In genomic region chr17:68512247-68512966, GRCh38 we compare ENCODE assay signal across 1 cellular context.
TF ChIP-seq lines count a peak whose summit lies in the region.

PRKAR1A (plus strand) TSS chr17:68512430; CDS start chr17:68515400, 2,970 bp downstream.

TF ChIP-seq in K562, 482 proteins besides CTCF, POLR2A, EP300 and RAD21 (continued from another document and continues in another):
- no peak for TF ChIP-seq BCLAF1 (IDR thresholded peaks at IDR 0.05; ENCODE audit: borderline replicate concordance in 1 of 2, control insufficient read depth in 1 of 2, low read depth in 2 of 2, low read length in 1 of 2)
- TF ChIP-seq SP1 (CRISPR knock-in tag; IDR thresholded peaks at IDR 0.05) = no peak; the same call in 1 of the 2 replicates
- no peak for TF ChIP-seq RNF2 (IDR thresholded peaks at IDR 0.05)
- TF ChIP-seq ZKSCAN3 (CRISPR knock-in tag; IDR thresholded peaks at IDR 0.05) = no peak
- TF ChIP-seq ZBTB12 (CRISPR knock-in tag; IDR thresholded peaks at IDR 0.05) = peak; percentile 57; the same call in 1 of the 2 replicates
- TF ChIP-seq, protein P1, sequence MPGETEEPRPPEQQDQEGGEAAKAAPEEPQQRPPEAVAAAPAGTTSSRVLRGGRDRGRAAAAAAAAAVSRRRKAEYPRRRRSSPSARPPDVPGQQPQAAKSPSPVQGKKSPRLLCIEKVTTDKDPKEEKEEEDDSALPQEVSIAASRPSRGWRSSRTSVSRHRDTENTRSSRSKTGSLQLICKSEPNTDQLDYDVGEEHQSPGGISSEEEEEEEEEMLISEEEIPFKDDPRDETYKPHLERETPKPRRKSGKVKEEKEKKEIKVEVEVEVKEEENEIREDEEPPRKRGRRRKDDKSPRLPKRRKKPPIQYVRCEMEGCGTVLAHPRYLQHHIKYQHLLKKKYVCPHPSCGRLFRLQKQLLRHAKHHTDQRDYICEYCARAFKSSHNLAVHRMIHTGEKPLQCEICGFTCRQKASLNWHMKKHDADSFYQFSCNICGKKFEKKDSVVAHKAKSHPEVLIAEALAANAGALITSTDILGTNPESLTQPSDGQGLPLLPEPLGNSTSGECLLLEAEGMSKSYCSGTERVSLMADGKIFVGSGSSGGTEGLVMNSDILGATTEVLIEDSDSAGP (CRISPR knock-in tag; IDR thresholded peaks at IDR 0.05) = peak; percentile 99
- TF ChIP-seq EWSR1 (IDR thresholded peaks at IDR 0.05; ENCODE audit: borderline replicate concordance, low read depth, partially characterized antibody) = no peak
- peak; percentile 37; the same call in 1 of the 2 replicates for TF ChIP-seq KDM2B (CRISPR knock-in tag; IDR thresholded peaks at IDR 0.05)
- no peak for TF ChIP-seq OTX1 (CRISPR knock-in tag; IDR thresholded peaks at IDR 0.05)
- TF ChIP-seq ZC3H4 (CRISPR knock-in tag; IDR thresholded peaks at IDR 0.05; ENCODE audit: borderline replicate concordance) = no peak
- no peak for TF ChIP-seq KAT8 (IDR thresholded peaks at IDR 0.05; ENCODE audit: low read depth)
- TF ChIP-seq ELF2 (CRISPR knock-in tag; IDR thresholded peaks at IDR 0.05) = no peak
- TF ChIP-seq TGIF2 (CRISPR knock-in tag; IDR thresholded peaks at IDR 0.05) = no peak
- peak; percentile 60 to 68; a peak in 1 of 4 replicates for TF ChIP-seq FOXK2 (conservative IDR thresholded peaks at IDR 0.05 in 1 of 2, IDR thresholded peaks at IDR 0.05 in 1 of 2; ENCODE audit: low read depth in 2 of 2)
- TF ChIP-seq ZNF232 (CRISPR knock-in tag; IDR thresholded peaks at IDR 0.05) = no peak
- TF ChIP-seq BACH1 (tag; IDR thresholded peaks at IDR 0.05) = no peak
- TF ChIP-seq TSHZ1 (CRISPR knock-in tag; IDR thresholded peaks at IDR 0.05) = no peak
- TF ChIP-seq SIX5 (IDR thresholded peaks at IDR 0.05; ENCODE audit: borderline replicate concordance in 1 of 2, insufficient read depth in 1 of 2, low read depth in 1 of 2, low read length in 2 of 2) = no peak
- TF ChIP-seq, protein P2, sequence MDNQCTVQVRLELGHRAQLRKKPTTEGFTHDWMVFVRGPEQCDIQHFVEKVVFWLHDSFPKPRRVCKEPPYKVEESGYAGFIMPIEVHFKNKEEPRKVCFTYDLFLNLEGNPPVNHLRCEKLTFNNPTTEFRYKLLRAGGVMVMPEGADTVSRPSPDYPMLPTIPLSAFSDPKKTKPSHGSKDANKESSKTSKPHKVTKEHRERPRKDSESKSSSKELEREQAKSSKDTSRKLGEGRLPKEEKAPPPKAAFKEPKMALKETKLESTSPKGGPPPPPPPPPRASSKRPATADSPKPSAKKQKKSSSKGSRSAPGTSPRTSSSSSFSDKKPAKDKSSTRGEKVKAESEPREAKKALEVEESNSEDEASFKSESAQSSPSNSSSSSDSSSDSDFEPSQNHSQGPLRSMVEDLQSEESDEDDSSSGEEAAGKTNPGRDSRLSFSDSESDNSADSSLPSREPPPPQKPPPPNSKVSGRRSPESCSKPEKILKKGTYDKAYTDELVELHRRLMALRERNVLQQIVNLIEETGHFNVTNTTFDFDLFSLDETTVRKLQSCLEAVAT (IDR thresholded peaks at IDR 0.05) = no peak
- TF ChIP-seq PTTG1 (tag; IDR thresholded peaks at IDR 0.05; ENCODE audit: low read depth) = no peak
- TF ChIP-seq HOXB6 (CRISPR knock-in tag; IDR thresholded peaks at IDR 0.05; ENCODE audit: borderline replicate concordance) = no peak
- TF ChIP-seq RBM15 (IDR thresholded peaks at IDR 0.05; ENCODE audit: insufficient read depth, low read length) = no peak
- no peak for TF ChIP-seq ZNF24 (IDR thresholded peaks at IDR 0.05)
- no peak for TF ChIP-seq CHD4 (IDR thresholded peaks at IDR 0.05; ENCODE audit: insufficient read depth, insufficient replicate concordance, low read depth, low read length, poor library complexity, severe bottlenecking)
- TF ChIP-seq MTA2 (IDR thresholded peaks at IDR 0.05; ENCODE audit: low read depth) = no peak
- TF ChIP-seq NFIC (IDR thresholded peaks at IDR 0.05) = no peak
- no peak for TF ChIP-seq HMG20B (CRISPR knock-in tag; IDR thresholded peaks at IDR 0.05)
- no peak for TF ChIP-seq SREBF2 (CRISPR knock-in tag; IDR thresholded peaks at IDR 0.05)
- TF ChIP-seq NUFIP1 (IDR thresholded peaks at IDR 0.05; ENCODE audit: partially characterized antibody) = no peak
- TF ChIP-seq ZNF740 (CRISPR knock-in tag; IDR thresholded peaks at IDR 0.05) = no peak
- TF ChIP-seq ZNF740 (tag; IDR thresholded peaks at IDR 0.05) = peak in 1 of 2 experiments; percentile 20; a peak in 1 of 4 replicates
- no peak for TF ChIP-seq CHD1 (IDR thresholded peaks at IDR 0.05; ENCODE audit: low read length)
- TF ChIP-seq ZNF277 (CRISPR knock-in tag; IDR thresholded peaks at IDR 0.05; ENCODE audit: borderline replicate concordance) = no peak
- no peak for TF ChIP-seq ETV6 (IDR thresholded peaks at IDR 0.05; ENCODE audit: borderline replicate concordance in 1 of 2, low read depth in 2 of 2, low read length in 1 of 2)
- TF ChIP-seq ETV6 (CRISPR knock-in tag; IDR thresholded peaks at IDR 0.05; ENCODE audit: borderline replicate concordance) = no peak
- TF ChIP-seq RB1 (IDR thresholded peaks at IDR 0.05; ENCODE audit: low read depth) = peak; percentile 68
- TF ChIP-seq TCF3 (CRISPR knock-in tag; IDR thresholded peaks at IDR 0.05) = peak; percentile 13; the same call in 1 of the 2 replicates
- TF ChIP-seq ZNF217 (CRISPR knock-in tag; IDR thresholded peaks at IDR 0.05) = no peak
- TF ChIP-seq L3MBTL2 (IDR thresholded peaks at IDR 0.05) = no peak
- no peak for TF ChIP-seq NR2C1 (IDR thresholded peaks at IDR 0.05)
- no peak for TF ChIP-seq NR2C1 (tag; IDR thresholded peaks at IDR 0.05)
- no peak for TF ChIP-seq LEF1 (IDR thresholded peaks at IDR 0.05)
- TF ChIP-seq FUS (optimal IDR thresholded peaks at IDR 0.05; ENCODE audit: low read depth, low read length) = no peak
- peak; percentile 98 for TF ChIP-seq RFX1 (IDR thresholded peaks at IDR 0.05)
- TF ChIP-seq MAFF (IDR thresholded peaks at IDR 0.05; ENCODE audit: low read length) = no peak
- TF ChIP-seq, protein P3, sequence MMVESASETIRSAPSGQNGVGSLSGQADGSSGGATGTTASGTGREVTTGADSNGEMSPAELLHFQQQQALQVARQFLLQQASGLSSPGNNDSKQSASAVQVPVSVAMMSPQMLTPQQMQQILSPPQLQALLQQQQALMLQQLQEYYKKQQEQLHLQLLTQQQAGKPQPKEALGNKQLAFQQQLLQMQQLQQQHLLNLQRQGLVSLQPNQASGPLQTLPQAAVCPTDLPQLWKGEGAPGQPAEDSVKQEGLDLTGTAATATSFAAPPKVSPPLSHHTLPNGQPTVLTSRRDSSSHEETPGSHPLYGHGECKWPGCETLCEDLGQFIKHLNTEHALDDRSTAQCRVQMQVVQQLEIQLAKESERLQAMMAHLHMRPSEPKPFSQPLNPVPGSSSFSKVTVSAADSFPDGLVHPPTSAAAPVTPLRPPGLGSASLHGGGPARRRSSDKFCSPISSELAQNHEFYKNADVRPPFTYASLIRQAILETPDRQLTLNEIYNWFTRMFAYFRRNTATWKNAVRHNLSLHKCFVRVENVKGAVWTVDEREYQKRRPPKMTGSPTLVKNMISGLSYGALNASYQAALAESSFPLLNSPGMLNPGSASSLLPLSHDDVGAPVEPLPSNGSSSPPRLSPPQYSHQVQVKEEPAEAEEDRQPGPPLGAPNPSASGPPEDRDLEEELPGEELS (CRISPR knock-in tag; IDR thresholded peaks at IDR 0.05; ENCODE audit: borderline replicate concordance) = no peak
- TF ChIP-seq PBX2 (CRISPR knock-in tag; IDR thresholded peaks at IDR 0.05; ENCODE audit: low read depth) = no peak
- TF ChIP-seq PBX2 (tag; conservative IDR thresholded peaks at IDR 0.05; ENCODE audit: low read depth) = no peak
- no peak for TF ChIP-seq MYBL2 (IDR thresholded peaks at IDR 0.05; ENCODE audit: low read depth)
- TF ChIP-seq MYBL2 (CRISPR knock-in tag; IDR thresholded peaks at IDR 0.05; ENCODE audit: borderline replicate concordance) = no peak
- TF ChIP-seq SPI1 (IDR thresholded peaks at IDR 0.05; ENCODE audit: borderline replicate concordance, low read depth, low read length) = peak; percentile 55; the same call in 1 of the 2 replicates
